In the genomic region with DNA sequence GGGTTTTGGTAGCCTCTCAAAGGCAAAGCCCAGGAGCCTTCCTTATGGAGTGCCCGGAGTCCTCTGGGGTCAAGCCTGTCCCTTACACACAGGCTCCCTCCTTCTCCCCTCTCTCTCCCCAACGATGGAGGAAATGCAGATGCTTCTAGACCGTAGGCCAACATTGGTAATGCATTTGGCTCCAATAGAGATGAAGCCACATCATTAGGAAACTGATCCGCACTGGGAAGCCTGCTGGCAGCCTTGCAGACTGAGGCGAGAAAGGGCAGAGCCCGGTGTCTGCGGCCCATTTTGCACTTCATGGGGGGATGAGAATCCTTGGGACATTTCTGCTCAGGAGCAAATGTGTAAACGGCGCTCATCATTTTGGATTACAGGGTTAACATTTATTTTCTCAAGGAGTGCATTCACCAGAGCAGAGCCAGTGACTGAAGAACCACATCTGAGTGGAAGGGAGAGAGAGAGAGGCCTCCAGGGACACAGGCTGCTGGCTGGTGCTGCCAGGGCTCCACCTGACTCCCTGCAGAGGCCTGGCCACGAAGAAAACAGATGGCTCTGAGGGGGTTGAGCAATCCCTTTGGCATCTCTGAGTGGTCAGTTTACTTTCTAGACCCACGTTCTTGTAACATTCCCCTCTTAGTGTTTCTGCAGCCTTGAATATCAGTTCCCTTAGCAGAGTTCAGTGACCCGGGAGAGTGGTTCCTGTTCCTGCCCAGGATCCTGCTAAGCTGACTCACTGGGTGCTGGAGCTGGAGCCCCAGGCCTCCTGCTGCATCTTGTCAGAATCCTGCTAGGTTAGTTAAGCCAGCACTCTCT, we compare ENCODE assay signal across 11 cellular contexts. TPM values are rescaled to one million over a fixed set of nuclear protein-coding genes. Genes with fewer than 3 reads are reported as not detected.
DNase-seq lines count a peak whose midpoint lies in the region; ATAC-seq and TF ChIP-seq lines count a peak whose summit lies in the region.
"Had no signal": no experiment of that assay in that cellular context is flagged by ENCODE, and none has a peak within 500 bp of the region (broad histone marks: within the 10 kb centered on the region; RNA-seq: fewer than 3 reads in every experiment).

No MANE protein-coding gene starts in this region.

- TF ChIP-seq POLR2A in vagina (IDR thresholded peaks at IDR 0.05): no peak

- no peak for TF ChIP-seq CTCF in vagina (IDR thresholded peaks at IDR 0.05)

- ATAC-seq in HG03342 (IDR thresholded peaks at IDR 0.05; ENCODE audit: unreplicated experiment): no peak

- peaks cover 15% of the 10 kb centered on the region for H3K4me1 ChIP-seq in vagina

- H3K4me3 ChIP-seq in vagina: no peak overlapping the region

- no peaks in the 10 kb centered on the region for H3K27me3 ChIP-seq in vagina

- intact Hi-C loops in vagina (cut with DNase I): no loop called here

- H3K27ac ChIP-seq in vagina: peak overlapping the region; percentile 33
- H3K27ac ChIP-seq: neutrophil had no signal

- H3K36me3 ChIP-seq in vagina: no peaks in the 10 kb centered on the region
- H3K36me3 ChIP-seq: neutrophil had no signal

- DNase-seq in SIG-M5 treated with dmso at 0.1 percent for 504 hours (lab: John Stamatoyannopoulos, UW; ENCODE audit: unreplicated experiment): peak; percentile 66
- no peak for DNase-seq in SIG-M5 (lab: John Stamatoyannopoulos, UW)
- DNase-seq in amniotic epithelial cell (ENCODE audit: low read depth): peak; percentile 99
- DNase-seq in kidney glomerular epithelial cell (lab: John Stamatoyannopoulos, UW): peak; percentile 71
- peak in 1 of 2 donors; percentile 86 for DNase-seq in vagina (ENCODE audit: extremely low spot score in 2 of 2)
- DNase-seq in GOT3 (lab: John Stamatoyannopoulos, UW): no peak
- DNase-seq in activated CD4-positive, alpha-beta T cell treated with anti-CD3 and anti-CD28 coated beads for 1 hour: no peak
- DNase-seq: effector CD8-positive, alpha-beta T cell; NCI-H510A had no signal

- no peaks in the 10 kb centered on the region for H3K9me3 ChIP-seq in vagina
- H3K9me3 ChIP-seq: neutrophil had no signal

RNA-seq across cellular contexts. Expression of a gene that starts 4.4 kb away (rescaled TPM):
- 1,106 TPM for total RNA-seq in vagina

RNA-seq across cellular contexts. Expression of a gene that starts 36.4 kb away (rescaled TPM):
- not detected for total RNA-seq in vagina

RNA-seq across cellular contexts. Expression of a gene that starts 46.7 kb away (rescaled TPM):
- not detected for total RNA-seq in vagina

Comparison
In these comparisons a context has a peak if more than half of its experiments do, and no peak if none do; other contexts are left out.
1. DNase-seq: peak in SIG-M5 treated with dmso at 0.1 percent for 504 hours (single experiment), amniotic epithelial cell (single experiment) and kidney glomerular epithelial cell (single experiment); none in SIG-M5 (single experiment), GOT3 (single experiment) and activated CD4-positive, alpha-beta T cell treated with anti-CD3 and anti-CD28 coated beads for 1 hour (single experiment).